In genomic region chr1:145536998-145537397, GRCh38 we compare ENCODE assay signal across 8 cellular contexts.
DNase-seq lines count a peak whose midpoint lies in the region; ATAC-seq and TF ChIP-seq lines count a peak whose summit lies in the region.
"Not testable (repeated sequence)": the region's sequence is repeated elsewhere in the genome, so short reads cannot be mapped to it uniquely, and the experiment has no call there.

No MANE protein-coding gene starts in this region.

- intact Hi-C loops in upper lobe of right lung (cut with DNase I), result not testable (repeated sequence)

- H3K4me2 ChIP-seq in GM23248 (ENCODE audit: unreplicated experiment), result peak overlapping the region; percentile 55

- TF ChIP-seq CTCF in astrocyte of the spinal cord (IDR thresholded peaks at IDR 0.05; ENCODE audit: low read depth, low read length); cardiac muscle cell (IDR thresholded peaks at IDR 0.05; ENCODE audit: low read depth, low read length); upper lobe of right lung (IDR thresholded peaks at IDR 0.05): not testable (repeated sequence)

- in situ Hi-C loops in GM23248 (cut with MboI); astrocyte of the spinal cord (cut with HindIII; ENCODE audit: low sequenced_read_pairs): not testable (repeated sequence)

- not testable (repeated sequence) for H3K36me3 ChIP-seq in GM23248 (ENCODE audit: low read depth); cardiac muscle cell; upper lobe of right lung

- H3F3A ChIP-seq in GM23248 (ENCODE audit: insufficient read depth), result peaks cover 46% of the 10 kb centered on the region

- peak; percentile 21 for ATAC-seq in upper lobe of right lung

- not testable (repeated sequence) for H3K4me3 ChIP-seq in GM23248; astrocyte of the spinal cord (ENCODE audit: low read depth, low read length); cardiac muscle cell; upper lobe of right lung

- H3K79me2 ChIP-seq in GM23248 (ENCODE audit: insufficient read depth), result not testable (repeated sequence)

- H3K27ac ChIP-seq in GM23248 (peak overlapping the region; percentile 46), cardiac muscle cell (peak overlapping the region; percentile 10)
- not testable (repeated sequence) for H3K27ac ChIP-seq in upper lobe of right lung

- WGBS in GM23248 (ENCODE audit: low coverage in 1 of 2, low lambda C conversion rate in 2 of 2, missing lambda C conversion rate in 2 of 2), 2 experiments, result 46 to 48% methylated on average over 2 of the region's 2 CpGs

- not testable (repeated sequence) for H3K9me2 ChIP-seq in GM23248 (ENCODE audit: insufficient read depth)

- H3K27me3 ChIP-seq in GM23248 (replicated peaks; ENCODE audit: insufficient read depth); cardiac muscle cell; upper lobe of right lung: not testable (repeated sequence)

- not testable (repeated sequence) for H3K9me3 ChIP-seq in GM23248 (ENCODE audit: low read depth); cardiac muscle cell (ENCODE audit: low read depth); upper lobe of right lung

- H4K20me1 ChIP-seq in GM23248 (ENCODE audit: insufficient read depth), result not testable (repeated sequence)

- peak; percentile 53 for DNase-seq in GM23248
- DNase-seq in RPMI7951 (ENCODE audit: low read depth), result peak; percentile 20
- DNase-seq in astrocyte of the spinal cord (ENCODE audit: low read depth, low spot score), result peak; percentile 41
- DNase-seq in fibroblast of peridontal ligament (ENCODE audit: extremely low read depth), result peak; percentile 52
- peak in 1 of 2 donors; percentile 30 for DNase-seq in cardiac muscle cell (ENCODE audit: low read depth in 1 of 2, low spot score in 1 of 2)
- DNase-seq in kidney tubule cell (ENCODE audit: low spot score), result peak; percentile 23
- peak; percentile 11 for DNase-seq in renal cortical epithelial cell (ENCODE audit: low read depth)
- not testable (repeated sequence) for DNase-seq in upper lobe of right lung

- H3K4me1 ChIP-seq in GM23248 (ENCODE audit: insufficient read depth) (peaks cover 50% of the 10 kb centered on the region), cardiac muscle cell (ENCODE audit: low read depth) (peaks cover 13% of the 10 kb centered on the region)
- not testable (repeated sequence) for H3K4me1 ChIP-seq in upper lobe of right lung

- H2AFZ ChIP-seq in GM23248, result not testable (repeated sequence)

- H3K9ac ChIP-seq in GM23248, result not testable (repeated sequence)
